Comparison of ENCODE assay signal across 19 cellular contexts in the genomic region with DNA sequence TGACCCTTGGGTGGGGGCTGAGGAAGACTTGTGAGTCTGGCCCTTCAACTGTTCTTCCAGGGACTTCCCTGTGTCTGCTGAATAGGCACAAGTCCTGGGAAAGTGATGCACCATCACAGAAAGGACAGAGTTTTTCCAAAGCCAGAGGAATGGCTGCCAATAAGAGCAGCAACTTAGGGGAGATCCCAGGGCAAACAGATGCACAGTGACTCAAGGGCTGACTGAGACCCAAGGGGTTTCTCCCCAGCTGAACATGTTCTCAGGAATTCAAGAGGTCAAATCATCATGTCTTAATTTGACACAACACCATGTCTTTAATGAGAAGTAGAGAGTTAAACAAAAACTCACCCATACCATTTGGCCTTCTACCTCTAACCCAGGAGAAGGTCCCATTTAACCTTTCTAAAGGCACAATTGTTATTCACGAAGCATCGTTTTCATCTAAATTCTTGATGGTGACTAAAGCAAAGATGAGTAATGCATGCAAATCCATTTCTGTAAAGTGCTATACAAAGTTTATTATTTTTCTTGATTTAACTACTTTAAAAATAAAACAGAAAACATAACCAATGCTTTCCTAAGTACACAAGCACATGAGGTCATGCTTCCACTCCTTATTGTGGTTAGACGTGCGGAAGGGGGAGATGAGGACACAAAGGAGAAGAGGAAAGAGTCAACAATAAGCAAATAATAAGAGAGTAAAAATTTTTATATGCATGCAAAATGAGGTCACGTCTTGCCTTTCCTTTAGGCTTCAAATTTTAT.
DNase-seq lines count a peak whose midpoint lies in the region; ATAC-seq, FAIRE-seq and TF ChIP-seq lines count a peak whose summit lies in the region.
"Had no signal": no experiment of that assay in that cellular context is flagged by ENCODE, and none has a peak within 500 bp of the region (broad histone marks: within the 10 kb centered on the region; RNA-seq: fewer than 3 reads in every experiment).

No MANE protein-coding gene starts in this region.

- H3K36me3 ChIP-seq in astrocyte (ENCODE audit: insufficient read depth, low read length): no peaks in the 10 kb centered on the region
- H3K36me3 ChIP-seq: lower lobe of right lung had no signal

- H3K79me2 ChIP-seq in astrocyte (ENCODE audit: insufficient read depth, low read length): no peaks in the 10 kb centered on the region

- no peak for TF ChIP-seq POLR2A in H54 (IDR thresholded peaks at IDR 0.05; ENCODE audit: low read depth, low read length)

- H3K4me3 ChIP-seq in astrocyte (ENCODE audit: insufficient read depth, low read depth, low read length): no peak overlapping the region
- H3K4me3 ChIP-seq: lower lobe of right lung, PC-9 had no signal

- H3K9ac ChIP-seq in astrocyte (ENCODE audit: low read length): no peak overlapping the region

- H3K4me1 Mint-ChIP-seq in astrocyte (ENCODE audit: low read depth, unreplicated experiment): peaks cover 9% of the 10 kb centered on the region
- no peaks in the 10 kb centered on the region for H3K4me1 Mint-ChIP-seq in T-helper 17 cell
- H3K4me1 Mint-ChIP-seq: endodermal cell; IgD-negative memory B cell; naive thymus-derived CD4-positive, alpha-beta T cell; stimulated activated naive B cell treated with anti-CD40 and anti-IgM and Interleukin-4, amounts not matched to agents 10 μg/mL and 1 μg/mL and 100 μg/mL, for 72 hours had no signal

- H4K20me1 ChIP-seq in astrocyte (ENCODE audit: insufficient read depth, low read length): no peaks in the 10 kb centered on the region

- H3K9me3 ChIP-seq in astrocyte (ENCODE audit: insufficient read depth, low read depth, low read length): no peaks in the 10 kb centered on the region
- no peaks in the 10 kb centered on the region for H3K9me3 ChIP-seq in T-helper 17 cell (ENCODE audit: control insufficient read depth, low read length, poor library complexity, severe bottlenecking)
- H3K9me3 ChIP-seq: lower lobe of right lung had no signal

- FAIRE-seq in H54 (lab: Jason Lieb, UNC) (peak; percentile 62), astrocyte (lab: Jason Lieb, UNC) (peak; percentile 43)
- FAIRE-seq: G401.6 had no signal

- H3K36me3 Mint-ChIP-seq in astrocyte (ENCODE audit: low read depth, unreplicated experiment) (no peaks in the 10 kb centered on the region), T-helper 17 cell (ENCODE audit: low read depth) (no peaks in the 10 kb centered on the region)
- H3K36me3 Mint-ChIP-seq: activated CD4-positive, alpha-beta memory T cell treated with anti-CD3 and anti-CD28 coated beads for 36 hours; IgD-negative memory B cell; naive thymus-derived CD4-positive, alpha-beta T cell; stimulated activated naive B cell treated with anti-CD40 and anti-IgM and Interleukin-4, amounts not matched to agents 10 μg/mL and 1 μg/mL and 100 μg/mL, for 72 hours; type B pancreatic cell had no signal

- H3K4me3 Mint-ChIP-seq in astrocyte (ENCODE audit: unreplicated experiment): no peak overlapping the region
- no peak overlapping the region for H3K4me3 Mint-ChIP-seq in T-helper 17 cell
- H3K4me3 Mint-ChIP-seq: activated CD4-positive, alpha-beta memory T cell treated with anti-CD3 and anti-CD28 coated beads for 36 hours; endodermal cell; IgD-negative memory B cell; naive thymus-derived CD4-positive, alpha-beta T cell; stimulated activated naive B cell treated with anti-CD40 and anti-IgM and Interleukin-4, amounts not matched to agents 10 μg/mL and 1 μg/mL and 100 μg/mL, for 72 hours; type B pancreatic cell had no signal

- no peak overlapping the region for H2AFZ ChIP-seq in astrocyte (ENCODE audit: low read depth, low read length)
- H2AFZ ChIP-seq: PC-9 had no signal

- ATAC-seq in T-helper 17 cell: no peak
- ATAC-seq: lower lobe of right lung; naive thymus-derived CD4-positive, alpha-beta T cell had no signal

- H3K27me3 Mint-ChIP-seq in astrocyte (ENCODE audit: low read depth, unreplicated experiment) (no peaks in the 10 kb centered on the region), T-helper 17 cell (peaks cover 20% of the 10 kb centered on the region)
- H3K27me3 Mint-ChIP-seq: type B pancreatic cell had no signal

- H3K27ac ChIP-seq in astrocyte (ENCODE audit: low read depth, low read length): peak overlapping the region; percentile 3
- H3K27ac ChIP-seq: lower lobe of right lung, PC-9 had no signal

- no peak overlapping the region for H3K27ac Mint-ChIP-seq in astrocyte (ENCODE audit: unreplicated experiment)
- H3K27ac Mint-ChIP-seq in T-helper 17 cell: no peak overlapping the region
- H3K27ac Mint-ChIP-seq: activated CD4-positive, alpha-beta memory T cell treated with anti-CD3 and anti-CD28 coated beads for 36 hours; endodermal cell; IgD-negative memory B cell; naive thymus-derived CD4-positive, alpha-beta T cell; stimulated activated naive B cell treated with anti-CD40 and anti-IgM and Interleukin-4, amounts not matched to agents 10 μg/mL and 1 μg/mL and 100 μg/mL, for 72 hours; type B pancreatic cell had no signal

- no peaks in the 10 kb centered on the region for H3K9me3 Mint-ChIP-seq in astrocyte (ENCODE audit: unreplicated experiment)
- H3K9me3 Mint-ChIP-seq: activated CD4-positive, alpha-beta memory T cell treated with anti-CD3 and anti-CD28 coated beads for 36 hours; endodermal cell; naive thymus-derived CD4-positive, alpha-beta T cell; stimulated activated naive B cell treated with anti-CD40 and anti-IgM and Interleukin-4, amounts not matched to agents 10 μg/mL and 1 μg/mL and 100 μg/mL, for 72 hours; type B pancreatic cell had no signal

- DNase-seq in A172 (ENCODE audit: low spot score) (peak; percentile 36), H54 (ENCODE audit: insufficient read length, low spot score) (no peak), astrocyte (ENCODE audit: low read depth) (peak; percentile 57), fibroblast of the conjunctiva (ENCODE audit: low read depth) (peak; percentile 24), GOT3 (lab: John Stamatoyannopoulos, UW) (no peak), SK-N-DZ (ENCODE audit: low spot score) (no peak), T-helper 17 cell (no peak), NCI-H82 treated with DMSO at 0.1 percent for 48 hours (lab: John Stamatoyannopoulos, UW; ENCODE audit: unreplicated experiment) (no peak)
- DNase-seq: activated CD4-positive, alpha-beta memory T cell treated with anti-CD3 and anti-CD28 coated beads for 36 hours; endodermal cell; lower lobe of right lung; naive thymus-derived CD4-positive, alpha-beta T cell; NCI-H2107; NCI-H526 treated with DMSO at 0.1 percent for 48 hours; PC-9; stimulated activated naive B cell treated with anti-CD40 and anti-IgM and Interleukin-4, amounts not matched to agents 10 μg/mL and 1 μg/mL and 100 μg/mL, for 72 hours had no signal

- H3K27me3 ChIP-seq in astrocyte (ENCODE audit: insufficient read depth, low read length): no peaks in the 10 kb centered on the region

- TF ChIP-seq CTCF in astrocyte (IDR thresholded peaks at IDR 0.05; ENCODE audit: insufficient read depth, low read depth, low read length): no peak

- peaks cover 11% of the 10 kb centered on the region for H3K4me1 ChIP-seq in astrocyte (ENCODE audit: insufficient read depth, low read length)

- H3K4me2 ChIP-seq in astrocyte (ENCODE audit: low read length): peak overlapping the region; percentile 1
- H3K4me2 ChIP-seq: PC-9 had no signal

Comparison
In these comparisons a context has a peak if more than half of its experiments do, and no peak if none do; other contexts are left out.
1. DNase-seq: peak in A172 (single experiment), astrocyte (single experiment) and fibroblast of the conjunctiva (single experiment); none in H54 (single experiment), GOT3 (single experiment), SK-N-DZ (single experiment), T-helper 17 cell (0 of 3) and NCI-H82 treated with DMSO at 0.1 percent for 48 hours (single experiment).